16 cellular contexts compared by ENCODE assay signal in the genomic region with DNA sequence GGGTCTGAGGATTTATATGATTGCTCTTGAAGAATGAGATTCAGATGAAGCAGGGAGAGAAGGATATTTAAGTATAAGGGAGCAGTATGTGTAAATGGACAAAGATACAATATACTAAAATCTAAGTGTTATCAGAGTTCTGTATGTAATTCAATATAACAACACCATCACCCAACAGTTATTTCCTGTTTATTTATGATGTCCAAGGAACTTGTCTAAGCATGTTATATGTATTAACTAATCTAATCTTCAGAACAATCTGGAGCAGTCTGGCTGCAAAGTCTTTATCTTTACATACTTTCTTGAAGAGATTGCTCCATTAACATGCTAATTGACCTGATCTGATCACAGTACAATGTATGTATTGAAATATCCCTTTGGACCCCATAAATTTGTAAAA.
A peak's percentile ranks its signal among the peaks of the same experiment; 100 is the strongest.
DNase-seq lines count a peak whose midpoint lies in the region; ATAC-seq and TF ChIP-seq lines count a peak whose summit lies in the region.
"Had no signal": no experiment of that assay in that cellular context is flagged by ENCODE, and none has a peak within 500 bp of the region (broad histone marks: within the 10 kb centered on the region; RNA-seq: fewer than 3 reads in every experiment).

No MANE protein-coding gene starts in this region.

- no peak overlapping the region for H4K8ac ChIP-seq in mesenchymal stem cell (ENCODE audit: low read length)

- no peak for TF ChIP-seq POLR2A in breast epithelium (IDR thresholded peaks at IDR 0.05)

- H3K27ac ChIP-seq in RWPE2 (ENCODE audit: poor library complexity, severe bottlenecking) (no peak overlapping the region), foreskin keratinocyte (no peak overlapping the region), mesenchymal stem cell (ENCODE audit: low read length, poor library complexity, severe bottlenecking) (no peak overlapping the region), breast epithelium (no peak overlapping the region)

- H3K4me3 ChIP-seq in RWPE2 (ENCODE audit: severe bottlenecking) = no peak overlapping the region
- no peak overlapping the region for H3K4me3 ChIP-seq in mesenchymal stem cell (ENCODE audit: insufficient read depth in 1 of 2, low read depth in 1 of 2, low read length in 2 of 2)
- no peak overlapping the region for H3K4me3 ChIP-seq in breast epithelium
- H3K4me3 ChIP-seq: GM12878, HAP-1 had no signal

- H3K9ac ChIP-seq in mesenchymal stem cell (ENCODE audit: low read length) = no peak overlapping the region

- H2BK15ac ChIP-seq in mesenchymal stem cell (ENCODE audit: low read depth, poor library complexity, severe bottlenecking) = no peak overlapping the region

- H2BK120ac ChIP-seq in mesenchymal stem cell (ENCODE audit: low read depth, low read length) = no peak overlapping the region

- H3K36me3 ChIP-seq in RWPE2 (ENCODE audit: low read depth) = no peaks in the 10 kb centered on the region
- no peaks in the 10 kb centered on the region for H3K36me3 ChIP-seq in mesenchymal stem cell (ENCODE audit: control insufficient read depth in 1 of 2, insufficient read depth in 2 of 2, low read depth in 1 of 2, low read length in 2 of 2)
- H3K36me3 ChIP-seq in breast epithelium = no peaks in the 10 kb centered on the region
- H3K36me3 ChIP-seq: HAP-1 had no signal

- intact Hi-C loops in breast epithelium (cut with DNase I; ENCODE audit: low total_unique reads) = no loop called here

- H3K4me1 ChIP-seq in RWPE2 (ENCODE audit: insufficient read depth, poor library complexity, severe bottlenecking) (peaks cover 11% of the 10 kb centered on the region), foreskin keratinocyte (peaks cover 13% of the 10 kb centered on the region), mesenchymal stem cell (ENCODE audit: control insufficient read depth, insufficient read depth, low read depth, low read length) (no peaks in the 10 kb centered on the region), breast epithelium (no peaks in the 10 kb centered on the region)
- H3K4me1 ChIP-seq: HAP-1 had no signal

- 0 out of 3 replicates have a peak, but pooled peaks have one; percentile 29 for ATAC-seq in RWPE2 (ENCODE audit: low read depth)
- ATAC-seq in foreskin keratinocyte = peak; percentile 64
- ATAC-seq: GM12878 had no signal

- no peak overlapping the region for H2BK12ac ChIP-seq in mesenchymal stem cell (ENCODE audit: low read length in 2 of 2)

- no peak overlapping the region for H2BK5ac ChIP-seq in mesenchymal stem cell (ENCODE audit: low read depth, low read length, poor library complexity, severe bottlenecking)

- no peak overlapping the region for H3K14ac ChIP-seq in mesenchymal stem cell (ENCODE audit: low read length in 2 of 2)

- H2AK5ac ChIP-seq in mesenchymal stem cell (ENCODE audit: low read length, severe bottlenecking) = no peak overlapping the region

- no peak for TF ChIP-seq CTCF in RWPE2 (IDR thresholded peaks at IDR 0.05; ENCODE audit: poor library complexity, severe bottlenecking)
- no peak for TF ChIP-seq CTCF in foreskin keratinocyte (conservative IDR thresholded peaks at IDR 0.05)
- no peak for TF ChIP-seq CTCF in breast epithelium (IDR thresholded peaks at IDR 0.05)

- no peak overlapping the region for H3K23ac ChIP-seq in mesenchymal stem cell (ENCODE audit: low read length in 2 of 2)

- H3K18ac ChIP-seq in mesenchymal stem cell (ENCODE audit: low read depth in 1 of 2, low read length in 2 of 2) = no peak overlapping the region

- H4K91ac ChIP-seq in mesenchymal stem cell (ENCODE audit: low read length) = no peak overlapping the region

- H3K9me3 ChIP-seq in RWPE2 (ENCODE audit: severe bottlenecking) = no peaks in the 10 kb centered on the region
- peaks cover 5% of the 10 kb centered on the region for H3K9me3 ChIP-seq in mesenchymal stem cell (ENCODE audit: control insufficient read depth, low read length)
- peaks cover 0 to 7% of the 10 kb centered on the region in 2 donors for H3K9me3 ChIP-seq in breast epithelium
- H3K9me3 ChIP-seq: Caco-2, HAP-1 had no signal

- H3K27me3 ChIP-seq in RWPE2 (ENCODE audit: insufficient read depth, poor library complexity, severe bottlenecking) = no peaks in the 10 kb centered on the region
- no peaks in the 10 kb centered on the region for H3K27me3 ChIP-seq in foreskin keratinocyte
- H3K27me3 ChIP-seq in mesenchymal stem cell (ENCODE audit: control insufficient read depth in 1 of 2, insufficient read depth in 1 of 2, low read length in 2 of 2) = no peaks in the 10 kb centered on the region
- H3K27me3 ChIP-seq in breast epithelium = no peaks in the 10 kb centered on the region

- no peaks in the 10 kb centered on the region for H3K79me1 ChIP-seq in mesenchymal stem cell (replicated peaks; ENCODE audit: low read length, poor library complexity, severe bottlenecking)

- no peak overlapping the region for H3K4ac ChIP-seq in mesenchymal stem cell (ENCODE audit: low read depth in 1 of 2, low read length in 2 of 2)

- no peak overlapping the region for H2AFZ ChIP-seq in mesenchymal stem cell (ENCODE audit: low read depth, low read length)

- DNase-seq in RWPE2 (ENCODE audit: low spot score) (no peak), foreskin keratinocyte (peak; percentile 31 to 67), mesenchymal stem cell (peak; percentile 22), amniotic stem cell (lab: John Stamatoyannopoulos, UW) (no peak), COR-L47 (lab: John Stamatoyannopoulos, UW) (no peak), breast epithelium (ENCODE audit: low spot score in 2 of 2) (no peak)
- DNase-seq: C1 segment of cervical spinal cord; Caco-2; CD4-positive, alpha-beta memory T cell; DMS 273 treated with DMSO at 0.1 percent for 48 hours; DMS79; EL; GDM1; GOT3 had no signal

- no peak overlapping the region for H3K4me2 ChIP-seq in mesenchymal stem cell (ENCODE audit: low read length, poor library complexity, severe bottlenecking)

Comparison
In these comparisons a context has a peak if more than half of its experiments do, and no peak if none do; other contexts are left out.
1. DNase-seq: peak in foreskin keratinocyte (2 of 2) and mesenchymal stem cell (single experiment); none in RWPE2 (single experiment), amniotic stem cell (single experiment), COR-L47 (single experiment) and breast epithelium (0 of 2).